Comparison of ENCODE assay signal across 38 cellular contexts in genomic region chr6:166764473-166765233, GRCh38.
"Had no signal": no experiment of that assay in that cellular context is flagged by ENCODE, and none has a peak within 500 bp of the region (broad histone marks: within the 10 kb centered on the region; RNA-seq: fewer than 3 reads in every experiment).

No MANE protein-coding gene starts in this region.

- H3K4me2 ChIP-seq: PC-9 had no signal

- DNase-seq: activated CD4-positive, alpha-beta memory T cell treated with anti-CD3 and anti-CD28 coated beads, Interleukin-2, amount 10 ng/mL, durations not matched to agents 7 days and 5 days; activated CD4-positive, alpha-beta T cell treated with anti-CD3 and anti-CD28 coated beads for 1 hour; activated CD4-positive, alpha-beta T cell treated with anti-CD3 and anti-CD28 coated beads for 48 hours; activated CD4-positive, CD25-positive, alpha-beta regulatory T cell; activated gamma-delta T cell treated with Interleukin-2 at 50 U/mL for 16 hours; activated naive CD4-positive, alpha-beta T cell treated with anti-CD3 and anti-CD28 coated beads for 36 hours; activated T-cell treated with anti-CD3 and anti-CD28 coated beads for 4 hours; activated T-cell treated with anti-CD3 and anti-CD28 coated beads, Interleukin-2, amount 50 U/mL, for 4 hours; body of pancreas; caudate nucleus; cerebellar nuclear complex; Kasumi-1; MM.1S; MV-4-11; NCI-H1092 treated with DMSO at 0.1 percent for 48 hours; NCI-H1417; NCI-H146; NCI-H187; NCI-H2029 treated with DMSO at 0.1 percent for 48 hours; NCI-H2107; NCI-H2171; NCI-H510A; NCI-H526; NCI-H748 treated with DMSO at 0.1 percent for 48 hours; NK-92 treated with Interleukin-12 subunit alpha and Interleukin-12 subunit beta, amount 100 ng/mL, for 24 hours; PC-9; Right ventricle myocardium superior; SW 1271; T-helper 1 cell; T-helper 2 cell; T-helper 9 cell; WERI-Rb-1 had no signal

- H3K9me3 ChIP-seq: adrenal gland, body of pancreas, breast epithelium had no signal

- H2AFZ ChIP-seq: PC-9 had no signal

- H3K4me1 ChIP-seq: adrenal gland, body of pancreas, breast epithelium had no signal

- H3K4me3 ChIP-seq: adrenal gland, body of pancreas, breast epithelium, PC-9 had no signal

- H3K4me3 Mint-ChIP-seq: activated CD4-positive, alpha-beta memory T cell treated with anti-CD3 and anti-CD28 coated beads, Interleukin-2, amount 10 ng/mL, durations not matched to agents 7 days and 5 days; activated naive CD4-positive, alpha-beta T cell treated with anti-CD3 and anti-CD28 coated beads for 36 hours; activated T-cell treated with anti-CD3 and anti-CD28 coated beads, Interleukin-2, amount 50 U/mL, for 4 hours; activated T-helper 1 cell treated with anti-CD3 and anti-CD28 coated beads, Interleukin-12 subunit alpha, Interleukin-12 subunit beta, Interleukin-2, Interleukin-4 antibody, amounts not matched to agents 30 ng/mL and 10 ng/mL and 1 ng/mL, durations not matched to agents 14 hours and 24 hours and 36 hours had no signal

- H3K27ac Mint-ChIP-seq: activated CD4-positive, alpha-beta memory T cell treated with anti-CD3 and anti-CD28 coated beads, Interleukin-2, amount 10 ng/mL, durations not matched to agents 7 days and 5 days; activated naive CD4-positive, alpha-beta T cell treated with anti-CD3 and anti-CD28 coated beads, Interleukin-2, amount 50 U/mL, for 72 hours; activated T-helper 1 cell treated with anti-CD3 and anti-CD28 coated beads, Interleukin-12 subunit alpha, Interleukin-12 subunit beta, Interleukin-2, Interleukin-4 antibody, amounts not matched to agents 30 ng/mL and 10 ng/mL and 1 ng/mL, durations not matched to agents 14 hours and 24 hours and 36 hours had no signal

- H3K36me3 Mint-ChIP-seq: activated naive CD4-positive, alpha-beta T cell treated with anti-CD3 and anti-CD28 coated beads, Interleukin-2, amount 50 U/mL, for 72 hours had no signal

- FAIRE-seq: astrocyte, RCC 7860 had no signal

- H3K9me3 Mint-ChIP-seq: activated CD4-positive, alpha-beta memory T cell treated with anti-CD3 and anti-CD28 coated beads, Interleukin-2, amount 10 ng/mL, durations not matched to agents 7 days and 5 days; activated naive CD4-positive, alpha-beta T cell treated with anti-CD3 and anti-CD28 coated beads for 36 hours; activated naive CD4-positive, alpha-beta T cell treated with anti-CD3 and anti-CD28 coated beads, Interleukin-2, amount 50 U/mL, for 72 hours; activated T-cell treated with anti-CD3 and anti-CD28 coated beads, Interleukin-2, amount 50 U/mL, for 4 hours; activated T-helper 1 cell treated with anti-CD3 and anti-CD28 coated beads, Interleukin-12 subunit alpha, Interleukin-12 subunit beta, Interleukin-2, Interleukin-4 antibody, amounts not matched to agents 30 ng/mL and 10 ng/mL and 1 ng/mL, durations not matched to agents 14 hours and 24 hours and 36 hours had no signal

- H3K36me3 ChIP-seq: adrenal gland, breast epithelium, WERI-Rb-1 had no signal

- ATAC-seq: activated naive CD4-positive, alpha-beta T cell treated with anti-CD3 and anti-CD28 coated beads, Interleukin-2, amount 50 U/mL, for 72 hours; activated T-cell treated with anti-CD3 and anti-CD28 coated beads, Interleukin-2, amount 50 U/mL, for 4 hours; body of pancreas had no signal

- H3K27me3 ChIP-seq: adrenal gland, body of pancreas, breast epithelium had no signal

- H3K27ac ChIP-seq: adrenal gland, body of pancreas, breast epithelium, PC-9, WERI-Rb-1 had no signal
